19 cellular contexts compared by ENCODE assay signal in genomic region chr4:24570172-24570571, GRCh38. TPM values are rescaled to one million over a fixed set of nuclear protein-coding genes. Genes with fewer than 3 reads are reported as not detected.
DNase-seq lines count a peak whose midpoint lies in the region; ATAC-seq and TF ChIP-seq lines count a peak whose summit lies in the region.
"Had no signal": no experiment of that assay in that cellular context is flagged by ENCODE, and none has a peak within 500 bp of the region (broad histone marks: within the 10 kb centered on the region; RNA-seq: fewer than 3 reads in every experiment).

No MANE protein-coding gene starts in this region.

- DNase-seq in immature natural killer cell (no peak), esophagus squamous epithelium (lab: John Stamatoyannopoulos, UW) (no peak), retina (no peak), sigmoid colon (no peak)
- DNase-seq: activated CD4-positive, alpha-beta T cell treated with anti-CD3 and anti-CD28 coated beads, Interleukin-2, amount 50 U/mL, for 1 hour; activated effector memory CD4-positive, alpha-beta T cell treated with Interleukin-2 at 50 U/mL for 16 hours; mammary epithelial cell; right lobe of liver; SJCRH30; stimulated activated CD4-positive, alpha-beta T cell treated with anti-CD3 and anti-CD28 coated beads, Interleukin-2, amount 100 ng/mL, for 48 hours; stimulated activated CD8-positive, alpha-beta memory T cell treated with anti-CD3 and anti-CD28 coated beads, Interleukin-4, amount 100 ng/mL, for 48 hours; T-helper 9 cell had no signal

- H3K36me3 ChIP-seq in esophagus squamous epithelium (peaks cover 0 to 87% (median 0%) of the 10 kb centered on the region in 3 donors), sigmoid colon (peaks cover 4 to 30% (median 8%) of the 10 kb centered on the region in 4 donors)

- WGBS in esophagus squamous epithelium, 2 donors: 50% methylated on average over 1 of the region's 1 CpG
- WGBS in sigmoid colon, 2 donors: 63 to 74% methylated on average over 1 of the region's 1 CpG

- H3K4me3 ChIP-seq in esophagus squamous epithelium (no peak overlapping the region), sigmoid colon (no peak overlapping the region)
- H3K4me3 ChIP-seq: ascending aorta, BLaER1, coronary artery, right lobe of liver, SJCRH30, tibial nerve had no signal

- peak overlapping the region in 4 of 6 donors; percentile 6 to 76 (median 26) for H3K27ac Mint-ChIP-seq in immature natural killer cell

- ATAC-seq in GM18511 (IDR thresholded peaks at IDR 0.05; ENCODE audit: unreplicated experiment) (peak; percentile 68), GM19324 (IDR thresholded peaks at IDR 0.05; ENCODE audit: low FRiP score, unreplicated experiment) (peak; percentile 56), HG03565 (IDR thresholded peaks at IDR 0.05; ENCODE audit: unreplicated experiment) (peak; percentile 43)
- ATAC-seq: right lobe of liver had no signal

- TF ChIP-seq CTCF in esophagus squamous epithelium (IDR thresholded peaks at IDR 0.05) (no peak), sigmoid colon (IDR thresholded peaks at IDR 0.05) (no peak)

- peaks cover 0 to 2% (median 0%) of the 10 kb centered on the region in 3 donors for H3K27me3 Mint-ChIP-seq in immature natural killer cell (ENCODE audit: low read depth in 3 of 3)

- H3K36me3 Mint-ChIP-seq in immature natural killer cell: peaks cover 9 to 25% (median 15%) of the 10 kb centered on the region in 3 donors

- intact Hi-C loops in esophagus squamous epithelium (cut with DNase I): no loop called here
- intact Hi-C loops in sigmoid colon (cut with DNase I): no loop called here

- no peak for TF ChIP-seq EP300 in sigmoid colon (IDR thresholded peaks at IDR 0.05)

- no peaks in the 10 kb centered on the region for H3K27me3 ChIP-seq in esophagus squamous epithelium
- no peaks in the 10 kb centered on the region for H3K27me3 ChIP-seq in sigmoid colon
- H3K27me3 ChIP-seq: ascending aorta, BLaER1, right lobe of liver, SJCRH30, tibial nerve had no signal

- H3K4me1 Mint-ChIP-seq in immature natural killer cell: peaks cover 71 to 96% of the 10 kb centered on the region in 2 donors

- H3K9me3 Mint-ChIP-seq in immature natural killer cell: no peaks in the 10 kb centered on the region

- H3K9me3 ChIP-seq in esophagus squamous epithelium (no peaks in the 10 kb centered on the region), sigmoid colon (no peaks in the 10 kb centered on the region)
- H3K9me3 ChIP-seq: ascending aorta, right lobe of liver, SJCRH30, tibial nerve had no signal

- no peak overlapping the region for H3K27ac ChIP-seq in esophagus squamous epithelium
- no peak overlapping the region for H3K27ac ChIP-seq in sigmoid colon
- H3K27ac ChIP-seq: ascending aorta, BLaER1, coronary artery, right lobe of liver, SJCRH30, tibial nerve had no signal

- TF ChIP-seq POLR2A in esophagus squamous epithelium (IDR thresholded peaks at IDR 0.05) (no peak), sigmoid colon (IDR thresholded peaks at IDR 0.05) (no peak)

- H3K4me1 ChIP-seq in esophagus squamous epithelium (peaks cover 0 to 58% (median 14%) of the 10 kb centered on the region in 3 donors), sigmoid colon (peaks cover 0 to 47% (median 37%) of the 10 kb centered on the region in 4 donors)
- H3K4me1 ChIP-seq: BLaER1, SJCRH30 had no signal

- H3K4me3 Mint-ChIP-seq in immature natural killer cell: peak overlapping the region in 4 of 5 donors; percentile 4 to 41 (median 22)

RNA-seq across cellular contexts. Expression of gene DHX15, which starts 14.2 kb away (rescaled TPM):
- polyA plus RNA-seq in immature natural killer cell (10 to 100 TPM; 41.7 to 71.4 (median 65.4) TPM), sigmoid colon (10 to 100 TPM; 53.5 to 72.6 (median 72.6) TPM)
- total RNA-seq in esophagus squamous epithelium (100 to 1,000 TPM in 2 of 4 donors, 10 to 100 TPM in 2; 74.1 to 160 (median 119) TPM), sigmoid colon (100 to 1,000 TPM; 103 to 136 (median 113) TPM)
